ENCODE assay signal across 2 cellular contexts in the genomic region with DNA sequence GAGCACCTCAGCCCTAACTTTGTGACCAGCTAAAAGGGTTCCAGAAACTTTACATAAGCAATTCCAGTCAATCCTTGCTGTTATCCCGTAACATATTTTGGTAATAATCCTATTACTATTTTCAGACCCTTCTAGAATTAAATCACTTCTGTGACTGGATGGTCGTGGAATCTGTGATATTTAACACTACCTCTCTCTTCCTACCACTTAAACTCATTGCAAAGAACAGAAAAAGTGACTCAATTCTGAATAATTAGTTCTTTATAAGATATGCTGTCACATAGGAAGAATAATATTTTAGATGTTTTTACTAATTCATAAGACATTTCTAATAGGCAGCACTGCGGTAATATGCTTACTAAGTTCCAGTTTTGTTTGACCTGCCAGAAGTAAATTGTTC.
TF ChIP-seq lines count a peak whose summit lies in the region.

No MANE protein-coding gene starts in this region.

TF ChIP-seq in A549, 52 proteins besides CTCF, POLR2A, EP300 and RAD21 (continued from another document):
- TF ChIP-seq ATOH8 (CRISPR knock-in tag; IDR thresholded peaks at IDR 0.05; ENCODE audit: low read depth), result no peak

TF ChIP-seq in SK-N-SH treated with all-trans-retinoic acid at 6 μM for 48 hours, 23 proteins besides CTCF, POLR2A, EP300 and RAD21 (continued from another document):
- TF ChIP-seq CREB5 (CRISPR knock-in tag; IDR thresholded peaks at IDR 0.05; ENCODE audit: low read depth) (no peak), ZFP3 (CRISPR knock-in tag; IDR thresholded peaks at IDR 0.05) (no peak)
- TF ChIP-seq, protein P1, sequence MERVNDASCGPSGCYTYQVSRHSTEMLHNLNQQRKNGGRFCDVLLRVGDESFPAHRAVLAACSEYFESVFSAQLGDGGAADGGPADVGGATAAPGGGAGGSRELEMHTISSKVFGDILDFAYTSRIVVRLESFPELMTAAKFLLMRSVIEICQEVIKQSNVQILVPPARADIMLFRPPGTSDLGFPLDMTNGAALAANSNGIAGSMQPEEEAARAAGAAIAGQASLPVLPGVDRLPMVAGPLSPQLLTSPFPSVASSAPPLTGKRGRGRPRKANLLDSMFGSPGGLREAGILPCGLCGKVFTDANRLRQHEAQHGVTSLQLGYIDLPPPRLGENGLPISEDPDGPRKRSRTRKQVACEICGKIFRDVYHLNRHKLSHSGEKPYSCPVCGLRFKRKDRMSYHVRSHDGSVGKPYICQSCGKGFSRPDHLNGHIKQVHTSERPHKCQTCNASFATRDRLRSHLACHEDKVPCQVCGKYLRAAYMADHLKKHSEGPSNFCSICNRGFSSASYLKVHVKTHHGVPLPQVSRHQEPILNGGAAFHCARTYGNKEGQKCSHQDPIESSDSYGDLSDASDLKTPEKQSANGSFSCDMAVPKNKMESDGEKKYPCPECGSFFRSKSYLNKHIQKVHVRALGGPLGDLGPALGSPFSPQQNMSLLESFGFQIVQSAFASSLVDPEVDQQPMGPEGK (CRISPR knock-in tag; IDR thresholded peaks at IDR 0.05; ENCODE audit: borderline replicate concordance), result no peak
